In the genomic region with DNA sequence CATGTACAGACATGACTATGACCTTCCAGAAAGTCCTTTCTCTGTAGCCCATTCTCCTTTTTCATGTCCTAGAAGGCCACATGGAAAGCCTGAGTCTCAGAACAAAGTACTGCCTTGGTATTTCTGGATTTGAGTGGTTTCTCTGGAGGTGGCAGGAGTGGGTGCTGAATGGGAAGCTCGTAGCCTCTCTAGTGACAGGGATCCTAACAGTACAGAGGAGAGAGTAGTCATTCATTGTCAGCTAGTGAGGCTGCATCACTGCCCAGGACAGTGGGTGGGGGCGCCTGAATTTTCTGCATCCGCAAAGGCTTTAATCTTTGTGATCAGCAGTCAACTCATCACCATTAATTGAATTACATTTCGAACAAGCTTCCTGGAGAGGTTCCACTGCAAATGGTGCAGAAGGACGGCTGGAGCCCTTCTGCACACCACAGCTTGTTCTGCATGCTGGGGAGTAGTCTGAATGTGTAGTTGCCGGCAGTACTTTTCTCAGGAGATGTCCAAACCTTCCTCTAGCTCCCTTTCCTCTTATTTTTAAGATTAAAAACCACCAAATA, we compare ENCODE assay signal across 1 cellular context.
TF ChIP-seq lines count a peak whose summit lies in the region.

No MANE protein-coding gene starts in this region.

TF ChIP-seq in SK-N-SH, 30 proteins besides CTCF, POLR2A, EP300 and RAD21 (continued from another document):
- TF ChIP-seq GATA2 (CRISPR knock-in tag; IDR thresholded peaks at IDR 0.05) (peak; percentile 79), EZH2phosphoT487 (IDR thresholded peaks at IDR 0.05; ENCODE audit: borderline replicate concordance, low read depth) (no peak)
- TF ChIP-seq, protein P1, sequence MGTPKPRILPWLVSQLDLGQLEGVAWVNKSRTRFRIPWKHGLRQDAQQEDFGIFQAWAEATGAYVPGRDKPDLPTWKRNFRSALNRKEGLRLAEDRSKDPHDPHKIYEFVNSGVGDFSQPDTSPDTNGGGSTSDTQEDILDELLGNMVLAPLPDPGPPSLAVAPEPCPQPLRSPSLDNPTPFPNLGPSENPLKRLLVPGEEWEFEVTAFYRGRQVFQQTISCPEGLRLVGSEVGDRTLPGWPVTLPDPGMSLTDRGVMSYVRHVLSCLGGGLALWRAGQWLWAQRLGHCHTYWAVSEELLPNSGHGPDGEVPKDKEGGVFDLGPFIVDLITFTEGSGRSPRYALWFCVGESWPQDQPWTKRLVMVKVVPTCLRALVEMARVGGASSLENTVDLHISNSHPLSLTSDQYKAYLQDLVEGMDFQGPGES (IDR thresholded peaks at IDR 0.05; ENCODE audit: low read depth, low read length), result no peak
